ENCODE assay signal across 1 cellular context in genomic region chr2:12428786-12429185, GRCh38.
TF ChIP-seq lines count a peak whose summit lies in the region.

No MANE protein-coding gene starts in this region.

TF ChIP-seq in IMR-90, 13 proteins besides CTCF, POLR2A, EP300 and RAD21:
- peak; percentile 23; the same call in 1 of the 2 replicates for TF ChIP-seq USF2 (IDR thresholded peaks at IDR 0.05; ENCODE audit: low read depth, low read length)
- TF ChIP-seq ELK1 (IDR thresholded peaks at IDR 0.05; ENCODE audit: borderline replicate concordance, low read depth, low read length), result no peak
